8 cellular contexts compared by ENCODE assay signal in the genomic region with DNA sequence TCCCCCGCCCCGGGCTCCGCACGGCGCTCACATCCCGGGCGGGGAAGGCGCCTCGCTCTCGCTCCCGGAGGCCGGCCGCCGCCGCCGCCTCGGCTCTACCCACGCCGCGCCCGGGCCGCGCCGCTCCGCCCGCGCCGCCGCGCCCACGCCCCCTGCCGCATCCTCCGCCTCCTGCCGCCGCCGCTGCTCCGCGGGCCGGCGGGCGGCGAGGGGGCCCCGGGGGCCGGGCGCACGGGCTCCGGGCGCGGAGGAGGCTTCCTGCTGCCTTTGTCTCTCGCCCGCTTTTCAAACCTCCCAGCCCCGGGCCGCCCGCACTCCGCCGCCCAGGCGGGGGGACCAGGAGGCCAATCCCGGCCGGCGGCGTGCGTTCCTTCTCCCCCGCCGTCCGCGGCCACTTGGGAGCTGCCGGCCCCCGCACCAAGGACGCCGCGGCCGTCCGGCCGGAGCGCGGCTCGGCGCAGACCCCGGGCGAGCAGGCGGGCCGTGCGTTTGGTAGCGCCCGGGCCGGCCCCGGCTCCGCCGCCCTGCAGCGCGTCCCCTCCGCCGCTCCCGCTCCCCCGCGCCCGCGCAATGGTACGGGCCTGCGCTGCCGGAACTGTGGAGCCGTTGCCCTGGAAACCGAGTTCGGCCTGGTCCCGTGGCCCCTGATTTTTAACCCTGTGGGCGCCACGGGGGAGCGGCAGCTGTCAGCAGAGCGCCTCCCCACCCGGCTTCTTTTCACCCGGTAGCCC. TPM values are rescaled to one million over a fixed set of nuclear protein-coding genes. Genes with fewer than 3 reads are reported as not detected.
DNase-seq lines count a peak whose midpoint lies in the region; ATAC-seq and TF ChIP-seq lines count a peak whose summit lies in the region.

A gene with protein sequence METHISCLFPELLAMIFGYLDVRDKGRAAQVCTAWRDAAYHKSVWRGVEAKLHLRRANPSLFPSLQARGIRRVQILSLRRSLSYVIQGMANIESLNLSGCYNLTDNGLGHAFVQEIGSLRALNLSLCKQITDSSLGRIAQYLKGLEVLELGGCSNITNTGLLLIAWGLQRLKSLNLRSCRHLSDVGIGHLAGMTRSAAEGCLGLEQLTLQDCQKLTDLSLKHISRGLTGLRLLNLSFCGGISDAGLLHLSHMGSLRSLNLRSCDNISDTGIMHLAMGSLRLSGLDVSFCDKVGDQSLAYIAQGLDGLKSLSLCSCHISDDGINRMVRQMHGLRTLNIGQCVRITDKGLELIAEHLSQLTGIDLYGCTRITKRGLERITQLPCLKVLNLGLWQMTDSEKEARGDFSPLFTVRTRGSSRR (minus strand): TSS at position 287 of the 731 bp plus-strand sequence. CDS start 515 bp downstream, outside the sequence.

- peaks cover 37% of the 10 kb centered on the region for H3K79me2 ChIP-seq in OCI-LY1 (ENCODE audit: insufficient read depth, low read length)

- no peak for TF ChIP-seq CTCF in OCI-LY1 (IDR thresholded peaks at IDR 0.05; ENCODE audit: low read length)
- no peak for TF ChIP-seq CTCF in epithelial cell of proximal tubule (conservative IDR thresholded peaks at IDR 0.05; ENCODE audit: low read depth, low read length)

- H3K27ac ChIP-seq in HUES6 (ENCODE audit: low read depth, low read length) (no peak within 1 kb of the TSS), OCI-LY1 (ENCODE audit: low read depth, low read length, poor library complexity, severe bottlenecking) (peak within 1 kb of the TSS; percentile 86), mucosa of rectum (ENCODE audit: low read depth in 2 of 2, low read length in 2 of 2) (peak within 1 kb of the TSS; percentile 94 to 96)

- H3K4me3 ChIP-seq in HUES6 (ENCODE audit: low read depth, low read length), result peak within 1 kb of the TSS; percentile 85
- peak within 1 kb of the TSS; percentile 90 for H3K4me3 ChIP-seq in OCI-LY1 (ENCODE audit: low read depth, low read length, poor library complexity, severe bottlenecking)
- H3K4me3 ChIP-seq in epithelial cell of proximal tubule (ENCODE audit: low read depth, low read length), result peak within 1 kb of the TSS; percentile 76
- peak within 1 kb of the TSS; percentile 87 to 90 for H3K4me3 ChIP-seq in mucosa of rectum (ENCODE audit: low read length in 2 of 2)

- no peaks in the 10 kb centered on the region for H3K36me3 ChIP-seq in HUES6 (ENCODE audit: control insufficient read depth, insufficient read depth, low read length)
- H3K36me3 ChIP-seq in OCI-LY1 (ENCODE audit: insufficient read depth, low read length), result peaks cover 20% of the 10 kb centered on the region
- H3K36me3 ChIP-seq in mucosa of rectum (ENCODE audit: control insufficient read depth in 2 of 2, insufficient read depth in 2 of 2, low read length in 2 of 2), result peaks cover 0 to 4% of the 10 kb centered on the region in 2 donors

- H3K4me1 ChIP-seq in HUES6 (ENCODE audit: control insufficient read depth, insufficient read depth, low read length), result peaks cover 42% of the 10 kb centered on the region
- H3K4me1 ChIP-seq in OCI-LY1 (ENCODE audit: insufficient read depth, low read length, severe bottlenecking), result peaks cover 51% of the 10 kb centered on the region
- peaks cover 45 to 52% of the 10 kb centered on the region in 2 donors for H3K4me1 ChIP-seq in mucosa of rectum (ENCODE audit: control insufficient read depth in 2 of 2, insufficient read depth in 2 of 2, low read length in 2 of 2)

- H3K4me2 ChIP-seq in OCI-LY1 (ENCODE audit: low read length), result peak within 1 kb of the TSS; percentile 96

- no peaks in the 10 kb centered on the region for H4K20me1 ChIP-seq in OCI-LY1 (ENCODE audit: insufficient read depth, low read length)

- peak; percentile 87 for DNase-seq in COR-L47 (lab: John Stamatoyannopoulos, UW)
- DNase-seq in activated T-cell treated with anti-CD3 and anti-CD28 coated beads for 4 hours, result peak; percentile 77
- DNase-seq in epithelial cell of proximal tubule (ENCODE audit: low read depth), result no peak
- peak; percentile 71 to 80 for DNase-seq in stimulated activated CD8-positive, alpha-beta memory T cell treated with anti-CD3 and anti-CD28 coated beads, Interleukin-4, amount 100 ng/mL, for 4 hours (ENCODE audit: low read depth in 2 of 2, low spot score in 1 of 2)

- H3K9me3 ChIP-seq in HUES6 (ENCODE audit: control insufficient read depth, insufficient read depth, low read depth, low read length), result no peaks in the 10 kb centered on the region
- H3K9me3 ChIP-seq in OCI-LY1 (ENCODE audit: low read length), result no peaks in the 10 kb centered on the region
- H3K9me3 ChIP-seq in mucosa of rectum (ENCODE audit: control insufficient read depth in 2 of 2, low read length in 2 of 2), result no peaks in the 10 kb centered on the region

- peaks cover 10% of the 10 kb centered on the region; the same call in 1 of the 2 replicates for H3F3A ChIP-seq in OCI-LY1 (ENCODE audit: insufficient read depth, low read length)

- H3K9ac ChIP-seq in HUES6 (ENCODE audit: low read length) (peak within 1 kb of the TSS; percentile 77), OCI-LY1 (ENCODE audit: low read length) (peak within 1 kb of the TSS; percentile 71), mucosa of rectum (ENCODE audit: low read depth in 1 of 2, low read length in 2 of 2) (peak within 1 kb of the TSS; percentile 87 to 91)

- peak within 1 kb of the TSS; percentile 65 for H2AFZ ChIP-seq in OCI-LY1 (ENCODE audit: low read length)

- peak; percentile 50 for ATAC-seq in GM21390 (IDR thresholded peaks at IDR 0.05; ENCODE audit: unreplicated experiment)

- peaks cover 40% of the 10 kb centered on the region for H3K27me3 ChIP-seq in HUES6 (ENCODE audit: control insufficient read depth, insufficient read depth, low read length)
- no peaks in the 10 kb centered on the region for H3K27me3 ChIP-seq in OCI-LY1 (ENCODE audit: insufficient read depth, low read length)
- no peaks in the 10 kb centered on the region for H3K27me3 ChIP-seq in mucosa of rectum (ENCODE audit: control insufficient read depth in 2 of 2, insufficient read depth in 2 of 2, low read length in 2 of 2)

- no peaks in the 10 kb centered on the region for H3K9me2 ChIP-seq in OCI-LY1 (ENCODE audit: low read depth, low read length)

RNA-seq across cellular contexts. Expression of the gene that starts here (rescaled TPM):
- total RNA-seq in epithelial cell of proximal tubule, result 5.5 and 10.6 TPM in 2 replicates
